1 cellular context compared by ENCODE assay signal in the genomic region with DNA sequence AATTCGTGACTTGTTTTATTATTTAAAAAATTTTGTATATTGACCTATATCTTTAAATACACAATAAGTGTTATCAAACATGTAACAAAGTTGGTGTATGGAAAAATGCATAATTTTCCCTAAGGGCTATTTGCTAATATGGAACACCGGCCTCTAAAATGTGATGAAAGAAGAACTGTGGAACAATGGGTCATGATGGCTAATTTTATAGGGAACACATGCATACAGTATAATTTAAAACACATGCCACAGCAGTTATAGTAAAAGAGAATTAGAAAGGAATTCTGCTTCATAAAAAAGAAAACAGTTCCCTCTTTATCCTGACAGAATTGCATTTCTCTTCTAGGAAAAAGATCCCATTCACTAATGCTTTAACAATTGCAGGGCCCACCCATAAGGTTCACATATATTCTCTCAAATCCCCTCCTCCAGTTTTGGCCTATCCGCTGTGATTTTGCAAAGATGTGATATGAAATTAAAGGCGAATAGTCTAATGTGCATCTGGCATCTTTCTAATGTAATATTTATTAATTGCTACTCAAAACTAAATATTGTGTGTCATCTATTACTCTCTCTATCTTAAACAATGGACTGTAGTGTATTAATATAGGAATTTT.
TF ChIP-seq lines count a peak whose summit lies in the region.

No MANE protein-coding gene starts in this region.

TF ChIP-seq in IMR-90, 13 proteins besides CTCF, POLR2A, EP300 and RAD21:
- TF ChIP-seq MAFK (IDR thresholded peaks at IDR 0.05; ENCODE audit: low read depth, low read length) = no peak
- TF ChIP-seq FOS (IDR thresholded peaks at IDR 0.05; ENCODE audit: low read depth, low read length) = no peak
- TF ChIP-seq, protein P1, sequence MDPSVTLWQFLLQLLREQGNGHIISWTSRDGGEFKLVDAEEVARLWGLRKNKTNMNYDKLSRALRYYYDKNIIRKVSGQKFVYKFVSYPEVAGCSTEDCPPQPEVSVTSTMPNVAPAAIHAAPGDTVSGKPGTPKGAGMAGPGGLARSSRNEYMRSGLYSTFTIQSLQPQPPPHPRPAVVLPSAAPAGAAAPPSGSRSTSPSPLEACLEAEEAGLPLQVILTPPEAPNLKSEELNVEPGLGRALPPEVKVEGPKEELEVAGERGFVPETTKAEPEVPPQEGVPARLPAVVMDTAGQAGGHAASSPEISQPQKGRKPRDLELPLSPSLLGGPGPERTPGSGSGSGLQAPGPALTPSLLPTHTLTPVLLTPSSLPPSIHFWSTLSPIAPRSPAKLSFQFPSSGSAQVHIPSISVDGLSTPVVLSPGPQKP (IDR thresholded peaks at IDR 0.05; ENCODE audit: borderline replicate concordance, low read depth, low read length) = no peak
- TF ChIP-seq RFX5 (IDR thresholded peaks at IDR 0.05; ENCODE audit: low read depth, low read length) = no peak
- no peak for TF ChIP-seq SMC3 (IDR thresholded peaks at IDR 0.05; ENCODE audit: low read depth, low read length)
- TF ChIP-seq, protein P2, sequence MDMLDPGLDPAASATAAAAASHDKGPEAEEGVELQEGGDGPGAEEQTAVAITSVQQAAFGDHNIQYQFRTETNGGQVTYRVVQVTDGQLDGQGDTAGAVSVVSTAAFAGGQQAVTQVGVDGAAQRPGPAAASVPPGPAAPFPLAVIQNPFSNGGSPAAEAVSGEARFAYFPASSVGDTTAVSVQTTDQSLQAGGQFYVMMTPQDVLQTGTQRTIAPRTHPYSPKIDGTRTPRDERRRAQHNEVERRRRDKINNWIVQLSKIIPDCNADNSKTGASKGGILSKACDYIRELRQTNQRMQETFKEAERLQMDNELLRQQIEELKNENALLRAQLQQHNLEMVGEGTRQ (IDR thresholded peaks at IDR 0.05; ENCODE audit: low read depth, low read length) = no peak
- TF ChIP-seq MXI1 (IDR thresholded peaks at IDR 0.05; ENCODE audit: borderline replicate concordance, low read depth, low read length) = no peak
- no peak for TF ChIP-seq CEBPB (IDR thresholded peaks at IDR 0.05; ENCODE audit: low read depth, low read length)
- TF ChIP-seq CHD1 (IDR thresholded peaks at IDR 0.05; ENCODE audit: low read depth, low read length) = no peak
- no peak for TF ChIP-seq MAZ (IDR thresholded peaks at IDR 0.05; ENCODE audit: borderline replicate concordance, low read depth, low read length)
- no peak for TF ChIP-seq BHLHE40 (IDR thresholded peaks at IDR 0.05; ENCODE audit: low read depth, low read length)
- no peak for TF ChIP-seq RCOR1 (IDR thresholded peaks at IDR 0.05; ENCODE audit: insufficient replicate concordance, low read length)
- TF ChIP-seq NFE2L2 (IDR thresholded peaks at IDR 0.05; ENCODE audit: low read depth, low read length) = no peak
